In the genomic region with DNA sequence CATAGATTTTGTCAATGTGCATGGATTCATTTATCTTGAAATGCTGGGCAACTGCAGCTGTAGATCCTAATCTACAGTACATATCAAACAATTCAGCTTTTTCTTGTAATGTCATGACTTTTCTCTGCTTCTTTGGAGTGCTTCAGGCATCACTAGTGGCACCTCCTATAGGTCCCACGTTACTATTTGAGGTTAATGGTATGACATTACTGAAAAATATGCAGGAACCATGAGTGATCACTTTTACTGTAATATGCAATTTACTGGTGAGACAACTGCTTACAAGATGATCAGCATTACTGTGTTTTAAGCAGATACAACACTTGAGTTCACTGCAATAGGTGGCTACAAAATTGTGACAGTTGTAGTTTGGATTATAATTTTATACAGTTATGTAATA, we compare ENCODE assay signal across 26 cellular contexts. TPM values are rescaled to one million over a fixed set of nuclear protein-coding genes. Genes with fewer than 3 reads are reported as not detected.
A peak's percentile ranks its signal among the peaks of the same experiment; 100 is the strongest.
DNase-seq lines count a peak whose midpoint lies in the region; ATAC-seq, FAIRE-seq and TF ChIP-seq lines count a peak whose summit lies in the region.
"Had no signal": no experiment of that assay in that cellular context is flagged by ENCODE, and none has a peak within 500 bp of the region (broad histone marks: within the 10 kb centered on the region; RNA-seq: fewer than 3 reads in every experiment).

No MANE protein-coding gene starts in this region.

- ATAC-seq in GM21723 (IDR thresholded peaks at IDR 0.05; ENCODE audit: unreplicated experiment) (no peak), HG02678 (IDR thresholded peaks at IDR 0.05; ENCODE audit: unreplicated experiment) (no peak), HG02588 (IDR thresholded peaks at IDR 0.05; ENCODE audit: unreplicated experiment) (no peak)
- ATAC-seq: left cardiac atrium had no signal

- H4K20me1 ChIP-seq in osteoblast (ENCODE audit: insufficient read depth, low read length) = no peaks in the 10 kb centered on the region

- no peaks in the 10 kb centered on the region for H3K9me3 ChIP-seq in osteoblast (ENCODE audit: low read depth, low read length)
- H3K9me3 ChIP-seq: esophagus squamous epithelium, tibial nerve had no signal

- H3K4me3 ChIP-seq in AG10803 (ENCODE audit: low read length) (no peak overlapping the region), osteoblast (ENCODE audit: insufficient read depth, low read length) (no peak overlapping the region)
- H3K4me3 ChIP-seq: esophagus squamous epithelium, skin epidermis, tibial nerve had no signal

- H3K27me3 ChIP-seq in osteoblast (ENCODE audit: insufficient read depth, low read length) = no peaks in the 10 kb centered on the region
- H3K27me3 ChIP-seq: esophagus squamous epithelium, tibial nerve had no signal

- H3K79me2 ChIP-seq in osteoblast (ENCODE audit: insufficient read depth, low read length) = peaks cover 22% of the 10 kb centered on the region

- no peak for TF ChIP-seq CTCF in AG10803 (conservative IDR thresholded peaks at IDR 0.05; ENCODE audit: low read length)
- no peak for TF ChIP-seq CTCF in osteoblast (IDR thresholded peaks at IDR 0.05; ENCODE audit: extremely low read depth, low read depth, low read length)

- no peak overlapping the region for H3K4me2 ChIP-seq in osteoblast (ENCODE audit: insufficient read depth, low read length)

- no peak for TF ChIP-seq POLR2A in erythroblast (IDR thresholded peaks at IDR 0.05; ENCODE audit: low read length)

- DNase-seq in AG10803 (ENCODE audit: low read depth) (peak; percentile 35), EL (peak; percentile 75), RCC 7860 (ENCODE audit: low spot score) (peak; percentile 23), erythroblast (lab: John Stamatoyannopoulos, UW) (peak; percentile 38 to 51), osteoblast (ENCODE audit: insufficient read length, low spot score, missing footprints) (no peak)
- DNase-seq: activated CD4-positive, alpha-beta T cell treated with anti-CD3 and anti-CD28 coated beads, Interleukin-2, amount 10 ng/mL, durations not matched to agents 7 days and 5 days; activated naive CD4-positive, alpha-beta T cell; DMS79; effector CD8-positive, alpha-beta T cell; esophagus squamous epithelium; left cardiac atrium; NCI-H146; NCI-H2171 treated with DMSO at 0.1 percent for 48 hours; NCI-H526 treated with DMSO at 0.1 percent for 48 hours; nephron progenitor cell; OCI-M1; posterior cingulate gyrus; stimulated activated naive CD4-positive, alpha-beta T cell treated with Interleukin-2 at 50 U/mL for 16 hours had no signal

- no peak overlapping the region for H2AFZ ChIP-seq in osteoblast (ENCODE audit: low read length)

- no peak for FAIRE-seq in RCC 7860 (lab: Jason Lieb, UNC)

- peaks cover 33% of the 10 kb centered on the region for H3K4me1 ChIP-seq in osteoblast (ENCODE audit: insufficient read depth, low read length)

- no peak overlapping the region for H3K27ac ChIP-seq in osteoblast (ENCODE audit: low read depth, low read length)
- H3K27ac ChIP-seq: esophagus squamous epithelium, skin epidermis, tibial nerve had no signal

- peaks cover 32% of the 10 kb centered on the region for H3K36me3 ChIP-seq in osteoblast (ENCODE audit: insufficient read depth, low read length)

RNA-seq across cellular contexts. Expression of a gene that starts 3.0 kb away (rescaled TPM):
- total RNA-seq in osteoblast = 37.6 and 37.7 TPM in 2 replicates

RNA-seq across cellular contexts. Expression of a gene that starts 17.2 kb away (rescaled TPM):
- 1,078 and 1,259 TPM in 2 replicates for total RNA-seq in osteoblast

RNA-seq across cellular contexts. Expression of a gene that starts 17.7 kb away (rescaled TPM):
- 42.3 and 48.0 TPM in 2 replicates for total RNA-seq in osteoblast

RNA-seq across cellular contexts. Expression of a gene that starts 29.3 kb away (rescaled TPM):
- total RNA-seq in osteoblast = not detected in 2 replicates
- total RNA-seq: activated CD4-positive, alpha-beta T cell treated with anti-CD3 and anti-CD28 coated beads, Interleukin-2, amount 10 ng/mL, durations not matched to agents 7 days and 5 days; cerebellum; esophagus squamous epithelium; glomerular endothelial cell; left cardiac atrium; T-helper 1 cell treated with Interleukin-12 subunit alpha and Interleukin-12 subunit beta and Interleukin-4 antibody, amounts not matched to agents 30 ng/mL and 1 ng/mL, for 36 hours; tibial nerve had no signal

RNA-seq across cellular contexts. Expression of a gene that starts 29.8 kb away (rescaled TPM):
- 13.0 and 14.8 TPM in 2 replicates for total RNA-seq in osteoblast
